22 cellular contexts compared by ENCODE assay signal in the genomic region with DNA sequence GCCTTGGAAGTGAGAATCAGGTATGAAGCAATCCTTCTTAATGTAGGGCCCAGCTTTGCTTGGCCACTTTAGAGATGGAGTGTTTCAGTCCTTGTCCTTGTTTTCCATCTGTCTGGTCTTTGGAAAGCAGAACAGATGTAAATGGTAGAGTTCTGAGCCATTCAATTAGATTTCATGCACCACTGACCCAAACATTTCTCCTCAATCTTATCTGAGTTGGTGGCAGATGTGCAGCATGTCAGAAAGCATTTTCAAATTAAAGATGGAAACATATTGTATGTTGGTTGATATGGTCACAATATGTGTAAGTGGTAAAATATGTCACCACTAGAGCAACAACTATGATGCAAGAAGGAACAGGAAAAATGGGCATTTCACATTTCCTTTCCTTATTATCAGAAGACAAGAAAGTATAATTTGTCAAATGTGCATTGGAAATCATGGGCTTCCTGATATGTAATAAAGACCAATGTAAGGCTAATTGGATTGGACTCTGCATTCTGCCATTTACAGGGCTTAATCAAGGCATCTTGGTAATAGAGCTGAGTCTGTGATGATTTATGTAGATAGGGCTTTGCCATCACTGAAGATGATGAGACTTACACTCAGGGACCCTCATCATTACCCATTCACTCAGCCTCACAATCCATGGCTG.
A peak's percentile ranks its signal among the peaks of the same experiment; 100 is the strongest.
DNase-seq lines count a peak whose midpoint lies in the region; ATAC-seq lines count a peak whose summit lies in the region.
"Had no signal": no experiment of that assay in that cellular context is flagged by ENCODE, and none has a peak within 500 bp of the region (broad histone marks: within the 10 kb centered on the region; RNA-seq: fewer than 3 reads in every experiment).

No MANE protein-coding gene starts in this region.

- DNase-seq in NCI-H1694 (lab: John Stamatoyannopoulos, UW) (peak; percentile 73), NCI-H446 treated with DMSO at 0.1 percent for 48 hours (lab: John Stamatoyannopoulos, UW) (peak; percentile 90), SK-N-DZ (ENCODE audit: low spot score) (peak; percentile 99), retina (peak; percentile 58), NCI-H2227 (lab: John Stamatoyannopoulos, UW; ENCODE audit: unreplicated experiment) (no peak)
- DNase-seq in NK-92 treated with Interleukin-12 subunit alpha and Interleukin-12 subunit beta, amount 100 ng/mL, for 24 hours (lab: John Stamatoyannopoulos, UW) = no peak
- no peak for DNase-seq in activated T-cell treated with anti-CD3 and anti-CD28 coated beads, Interleukin-2, amount 50 U/mL, for 4 hours
- DNase-seq: Calu3; CD8-positive, alpha-beta memory T cell; H9; Kasumi-1; NCI-H1092 treated with DMSO at 0.1 percent for 48 hours; NCI-H1436 treated with DMSO at 0.1 percent for 48 hours; NCI-H2029; NCI-H69; SHP77; SW 1271; T-helper 2 cell had no signal

- H3K36me3 Mint-ChIP-seq in activated T-cell treated with anti-CD3 and anti-CD28 coated beads, Interleukin-2, amount 50 U/mL, for 4 hours (ENCODE audit: insufficient read depth) = no peaks in the 10 kb centered on the region
- H3K36me3 Mint-ChIP-seq: CD14-positive monocyte; CD8-positive, alpha-beta memory T cell had no signal

- no peaks in the 10 kb centered on the region for H3K9me3 Mint-ChIP-seq in activated T-cell treated with anti-CD3 and anti-CD28 coated beads, Interleukin-2, amount 50 U/mL, for 4 hours

- no peaks in the 10 kb centered on the region for H3K4me1 Mint-ChIP-seq in activated T-cell treated with anti-CD3 and anti-CD28 coated beads, Interleukin-2, amount 50 U/mL, for 4 hours (ENCODE audit: low read depth)
- H3K4me1 Mint-ChIP-seq: CD14-positive monocyte; CD8-positive, alpha-beta memory T cell had no signal

- no peak overlapping the region for H3K4me3 Mint-ChIP-seq in activated T-cell treated with anti-CD3 and anti-CD28 coated beads, Interleukin-2, amount 50 U/mL, for 4 hours
- H3K4me3 Mint-ChIP-seq: CD14-positive monocyte; CD8-positive, alpha-beta memory T cell; GM23338; H9 had no signal

- H3K27me3 Mint-ChIP-seq in activated T-cell treated with anti-CD3 and anti-CD28 coated beads, Interleukin-2, amount 50 U/mL, for 4 hours (ENCODE audit: low read depth) = no peaks in the 10 kb centered on the region
- H3K27me3 Mint-ChIP-seq: CD8-positive, alpha-beta memory T cell had no signal

- ATAC-seq in activated T-cell treated with anti-CD3 and anti-CD28 coated beads, Interleukin-2, amount 50 U/mL, for 4 hours = no peak
- ATAC-seq: GM23338, K562, Panc1 had no signal

Comparison
In these comparisons a context has a peak if more than half of its experiments do, and no peak if none do; other contexts are left out.
1. DNase-seq: peak in NCI-H1694 (single experiment), NCI-H446 treated with DMSO at 0.1 percent for 48 hours (single experiment), SK-N-DZ (single experiment) and retina (single experiment); none in NCI-H2227 (single experiment), NK-92 treated with Interleukin-12 subunit alpha and Interleukin-12 subunit beta, amount 100 ng/mL, for 24 hours (single experiment) and activated T-cell treated with anti-CD3 and anti-CD28 coated beads, Interleukin-2, amount 50 U/mL, for 4 hours (single experiment).